Comparison of ENCODE assay signal across 1 cellular context in genomic region chr10:18627452-18628018, GRCh38.
TF ChIP-seq lines count a peak whose summit lies in the region.

No MANE protein-coding gene starts in this region.

TF ChIP-seq in liver, 16 proteins besides CTCF, POLR2A, EP300 and RAD21 (continued from another document):
- TF ChIP-seq, protein P1, sequence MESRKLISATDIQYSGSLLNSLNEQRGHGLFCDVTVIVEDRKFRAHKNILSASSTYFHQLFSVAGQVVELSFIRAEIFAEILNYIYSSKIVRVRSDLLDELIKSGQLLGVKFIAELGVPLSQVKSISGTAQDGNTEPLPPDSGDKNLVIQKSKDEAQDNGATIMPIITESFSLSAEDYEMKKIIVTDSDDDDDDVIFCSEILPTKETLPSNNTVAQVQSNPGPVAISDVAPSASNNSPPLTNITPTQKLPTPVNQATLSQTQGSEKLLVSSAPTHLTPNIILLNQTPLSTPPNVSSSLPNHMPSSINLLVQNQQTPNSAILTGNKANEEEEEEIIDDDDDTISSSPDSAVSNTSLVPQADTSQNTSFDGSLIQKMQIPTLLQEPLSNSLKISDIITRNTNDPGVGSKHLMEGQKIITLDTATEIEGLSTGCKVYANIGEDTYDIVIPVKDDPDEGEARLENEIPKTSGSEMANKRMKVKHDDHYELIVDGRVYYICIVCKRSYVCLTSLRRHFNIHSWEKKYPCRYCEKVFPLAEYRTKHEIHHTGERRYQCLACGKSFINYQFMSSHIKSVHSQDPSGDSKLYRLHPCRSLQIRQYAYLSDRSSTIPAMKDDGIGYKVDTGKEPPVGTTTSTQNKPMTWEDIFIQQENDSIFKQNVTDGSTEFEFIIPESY (IDR thresholded peaks at IDR 0.05) = peak; percentile 18
- TF ChIP-seq JUND (IDR thresholded peaks at IDR 0.05) (peak; percentile 52 to 54), HNF4A (conservative IDR thresholded peaks at IDR 0.05) (peak; percentile 49 to 64), SP1 (IDR thresholded peaks at IDR 0.05) (peak; percentile 75), RXRA (IDR thresholded peaks at IDR 0.05) (peak; percentile 77 to 84)
